ENCODE assay signal across 17 cellular contexts in the genomic region with DNA sequence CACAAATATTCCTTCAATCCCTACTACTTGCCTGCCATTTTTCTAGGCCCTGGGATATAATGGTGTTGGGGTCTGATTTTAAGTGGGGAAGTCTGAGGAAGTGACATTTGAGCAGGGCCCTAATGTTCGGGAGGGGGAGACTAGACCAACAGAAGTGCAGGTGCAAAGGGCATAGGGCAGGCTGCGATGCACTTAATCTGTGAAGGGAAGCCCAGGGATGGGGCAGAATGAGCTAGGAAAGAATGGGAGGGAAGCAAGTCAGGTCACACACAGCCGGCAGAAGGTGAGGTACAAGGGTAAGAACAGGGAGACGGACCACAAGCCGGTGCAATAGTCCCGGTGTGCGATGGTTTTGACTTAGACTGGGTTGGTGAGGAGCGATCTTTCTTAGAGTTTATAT.
"Had no signal": no experiment of that assay in that cellular context is flagged by ENCODE, and none has a peak within 500 bp of the region (broad histone marks: within the 10 kb centered on the region; RNA-seq: fewer than 3 reads in every experiment).

No MANE protein-coding gene starts in this region.

- H3K4me1 Mint-ChIP-seq: IgD-negative memory B cell had no signal

- DNase-seq: Kasumi-1, MM.1S, NCI-H1092 treated with DMSO at 0.1 percent for 48 hours, NCI-H1436 treated with DMSO at 0.1 percent for 48 hours, NCI-H1694, NCI-H187 treated with DMSO at 0.1 percent for 48 hours, NCI-H2029 treated with DMSO at 0.1 percent for 48 hours, NCI-H510A, NCI-H524 treated with DMSO at 0.1 percent for 48 hours, NCI-H774, SHP77, SK-N-SH, SW 1271 had no signal

- H3K4me2 ChIP-seq: KMS-11, SK-N-SH had no signal

- H3K9me3 ChIP-seq: SK-N-SH had no signal

- H3K4me3 ChIP-seq: K562 had no signal

- H3K27ac ChIP-seq: KMS-11, RWPE1 had no signal

- ATAC-seq: K562 had no signal

- H3K4me3 Mint-ChIP-seq: IgD-negative memory B cell had no signal

- H3K9ac ChIP-seq: KMS-11, SK-N-SH had no signal
